Comparison of ENCODE assay signal across 16 cellular contexts in genomic region chrX:147848543-147849448, GRCh38.
DNase-seq lines count a peak whose midpoint lies in the region; ATAC-seq and TF ChIP-seq lines count a peak whose summit lies in the region.
"Had no signal": no experiment of that assay in that cellular context is flagged by ENCODE, and none has a peak within 500 bp of the region (broad histone marks: within the 10 kb centered on the region; RNA-seq: fewer than 3 reads in every experiment).

No MANE protein-coding gene starts in this region.

- H2AFZ ChIP-seq in PC-9, result peak overlapping the region; percentile 20; the same call in 1 of the 2 replicates

- no peaks in the 10 kb centered on the region for H3K36me3 Mint-ChIP-seq in activated naive CD8-positive, alpha-beta T cell treated with anti-CD3 and anti-CD28 coated beads, Interleukin-2, amount 50 U/mL, for 24 hours (ENCODE audit: low read depth)
- H3K36me3 Mint-ChIP-seq in activated naive CD8-positive, alpha-beta T cell treated with anti-CD3 and anti-CD28 coated beads for 36 hours, result no peaks in the 10 kb centered on the region
- H3K36me3 Mint-ChIP-seq in activated CD4-positive, alpha-beta memory T cell treated with anti-CD3 and anti-CD28 coated beads for 36 hours, result no peaks in the 10 kb centered on the region

- no peak overlapping the region for H2BK5ac ChIP-seq in mesendoderm (ENCODE audit: low read length)

- H4K5ac ChIP-seq in mesendoderm (ENCODE audit: low read length), result no peak overlapping the region

- no peak overlapping the region for H3K56ac ChIP-seq in mesendoderm (ENCODE audit: low read length)

- no peak for DNase-seq in activated naive CD8-positive, alpha-beta T cell treated with anti-CD3 and anti-CD28 coated beads, Interleukin-2, amount 50 U/mL, for 24 hours
- no peak for DNase-seq in activated naive CD8-positive, alpha-beta T cell treated with anti-CD3 and anti-CD28 coated beads for 36 hours
- DNase-seq in PC-9, result no peak
- peak; percentile 4 for DNase-seq in mesendoderm
- no peak for DNase-seq in NCI-H82 treated with DMSO at 0.1 percent for 48 hours (lab: John Stamatoyannopoulos, UW; ENCODE audit: unreplicated experiment)
- no peak for DNase-seq in GOT3 (lab: John Stamatoyannopoulos, UW)
- DNase-seq in activated CD4-positive, alpha-beta memory T cell treated with anti-CD3 and anti-CD28 coated beads for 36 hours, result no peak
- no peak for DNase-seq in NCI-H510A treated with DMSO at 0.1 percent for 48 hours (lab: John Stamatoyannopoulos, UW)
- DNase-seq: 8988T, HFFc6, NCI-H1436 treated with DMSO at 0.1 percent for 48 hours, NCI-H2081 treated with DMSO at 0.1 percent for 48 hours, NCI-H524 treated with DMSO at 0.1 percent for 48 hours had no signal

- H3K4me1 ChIP-seq in PC-9 (replicated peaks; ENCODE audit: insufficient read depth), result 0 out of 2 replicates have a peak, but pooled peaks cover 5% of the 10 kb centered on the region
- no peaks in the 10 kb centered on the region for H3K4me1 ChIP-seq in mesendoderm (ENCODE audit: control insufficient read depth, low read depth, low read length)
- H3K4me1 ChIP-seq: BLaER1 had no signal

- no peaks in the 10 kb centered on the region for H4K20me1 ChIP-seq in PC-9 (ENCODE audit: insufficient read depth)
- H4K20me1 ChIP-seq: BLaER1 had no signal

- no peaks in the 10 kb centered on the region for H3K79me1 ChIP-seq in mesendoderm (ENCODE audit: low read length)

- BruUV-seq in PC-9 (replicated peaks; lab: Mats Ljungman, UMichigan), result no TSS peak

- H3K27me3 ChIP-seq in PC-9 (ENCODE audit: insufficient read depth, low read depth) (no peaks in the 10 kb centered on the region), mesendoderm (ENCODE audit: insufficient read depth, low read length, poor library complexity) (no peaks in the 10 kb centered on the region)

- peak overlapping the region; percentile 9 for H3K27ac Mint-ChIP-seq in activated naive CD8-positive, alpha-beta T cell treated with anti-CD3 and anti-CD28 coated beads, Interleukin-2, amount 50 U/mL, for 24 hours
- H3K27ac Mint-ChIP-seq in activated naive CD8-positive, alpha-beta T cell treated with anti-CD3 and anti-CD28 coated beads for 36 hours, result no peak overlapping the region
- H3K27ac Mint-ChIP-seq in activated CD4-positive, alpha-beta memory T cell treated with anti-CD3 and anti-CD28 coated beads for 36 hours, result no peak overlapping the region
- H3K27ac Mint-ChIP-seq: HFFc6 had no signal

- H3K36me3 ChIP-seq in PC-9 (ENCODE audit: low read depth) (no peaks in the 10 kb centered on the region), mesendoderm (ENCODE audit: control insufficient read depth, insufficient read depth, low read length) (no peaks in the 10 kb centered on the region)
- H3K36me3 ChIP-seq: BLaER1 had no signal

- no peak overlapping the region for H2BK120ac ChIP-seq in mesendoderm (ENCODE audit: low read depth, low read length)

- H3K23ac ChIP-seq in mesendoderm (ENCODE audit: low read length), result no peak overlapping the region

- H3K18ac ChIP-seq in mesendoderm (ENCODE audit: low read length), result no peak overlapping the region

- no peak overlapping the region for H3K9ac ChIP-seq in mesendoderm (ENCODE audit: low read length)
- H3K9ac ChIP-seq: BLaER1 had no signal

- H3K9me3 ChIP-seq in PC-9 (ENCODE audit: insufficient read depth, low read depth), result no peaks in the 10 kb centered on the region
- H3K9me3 ChIP-seq: BLaER1 had no signal

- POLR2A ChIA-PET in PC-9 (lab: Charles Lee; ENCODE audit: unreplicated experiment), result no interaction called here
- POLR2A ChIA-PET in activated CD4-positive, alpha-beta memory T cell treated with anti-CD3 and anti-CD28 coated beads for 36 hours (lab: Charles Lee), result no interaction called here

- WGBS in mesendoderm (ENCODE audit: extremely low coverage, insufficient coverage, low lambda C conversion rate), result no CpG with 5 or more reads among the region's 2 CpGs

- no peak for TF ChIP-seq CTCF in PC-9 (conservative IDR thresholded peaks at IDR 0.05)

- H3K4me1 Mint-ChIP-seq in activated naive CD8-positive, alpha-beta T cell treated with anti-CD3 and anti-CD28 coated beads, Interleukin-2, amount 50 U/mL, for 24 hours, result no peaks in the 10 kb centered on the region
- peaks cover 4% of the 10 kb centered on the region for H3K4me1 Mint-ChIP-seq in activated naive CD8-positive, alpha-beta T cell treated with anti-CD3 and anti-CD28 coated beads for 36 hours
- H3K4me1 Mint-ChIP-seq in activated CD4-positive, alpha-beta memory T cell treated with anti-CD3 and anti-CD28 coated beads for 36 hours (ENCODE audit: low read depth), result no peaks in the 10 kb centered on the region

- H3K4me3 ChIP-seq in PC-9 (no peak overlapping the region), mesendoderm (ENCODE audit: low read length) (no peak overlapping the region)
- H3K4me3 ChIP-seq: BLaER1, SK-N-MC had no signal

- H3K4me2 ChIP-seq in PC-9 (peak overlapping the region; percentile 17), mesendoderm (ENCODE audit: low read length) (no peak overlapping the region)
- H3K4me2 ChIP-seq: BLaER1 had no signal

- H3K9me2 ChIP-seq in PC-9 (ENCODE audit: insufficient read depth), result 0 out of 2 replicates have a peak, but pooled peaks cover 5% of the 10 kb centered on the region

- no peaks in the 10 kb centered on the region for H3K9me3 Mint-ChIP-seq in activated naive CD8-positive, alpha-beta T cell treated with anti-CD3 and anti-CD28 coated beads, Interleukin-2, amount 50 U/mL, for 24 hours
- H3K9me3 Mint-ChIP-seq in activated naive CD8-positive, alpha-beta T cell treated with anti-CD3 and anti-CD28 coated beads for 36 hours, result no peaks in the 10 kb centered on the region
- H3K9me3 Mint-ChIP-seq in activated CD4-positive, alpha-beta memory T cell treated with anti-CD3 and anti-CD28 coated beads for 36 hours, result no peaks in the 10 kb centered on the region
- H3K9me3 Mint-ChIP-seq: HFFc6 had no signal

- H3K27me3 Mint-ChIP-seq in activated naive CD8-positive, alpha-beta T cell treated with anti-CD3 and anti-CD28 coated beads, Interleukin-2, amount 50 U/mL, for 24 hours, result no peaks in the 10 kb centered on the region
- no peaks in the 10 kb centered on the region for H3K27me3 Mint-ChIP-seq in activated naive CD8-positive, alpha-beta T cell treated with anti-CD3 and anti-CD28 coated beads for 36 hours
- no peaks in the 10 kb centered on the region for H3K27me3 Mint-ChIP-seq in activated CD4-positive, alpha-beta memory T cell treated with anti-CD3 and anti-CD28 coated beads for 36 hours

- H3K4me3 Mint-ChIP-seq in activated naive CD8-positive, alpha-beta T cell treated with anti-CD3 and anti-CD28 coated beads, Interleukin-2, amount 50 U/mL, for 24 hours, result no peak overlapping the region
- no peak overlapping the region for H3K4me3 Mint-ChIP-seq in activated naive CD8-positive, alpha-beta T cell treated with anti-CD3 and anti-CD28 coated beads for 36 hours
- H3K4me3 Mint-ChIP-seq in activated CD4-positive, alpha-beta memory T cell treated with anti-CD3 and anti-CD28 coated beads for 36 hours, result no peak overlapping the region
- H3K4me3 Mint-ChIP-seq: HFFc6 had no signal

- H4K8ac ChIP-seq in mesendoderm (ENCODE audit: low read depth, low read length), result no peak overlapping the region

- intact Hi-C loops in PC-9 (cut with micrococcal nuclease; ENCODE audit: unreplicated experiment), result loop anchor here (1.0 to 5.0 kb wide), 2 partner anchors 46 to 64 kb away; partner anchors contain the start of gene FMR1
- intact Hi-C loops in activated CD4-positive, alpha-beta memory T cell treated with anti-CD3 and anti-CD28 coated beads for 36 hours (cut with micrococcal nuclease), result no loop called here

- no peak overlapping the region for H2BK15ac ChIP-seq in mesendoderm (replicated peaks; ENCODE audit: low read depth)

- H2AK5ac ChIP-seq in mesendoderm (ENCODE audit: low read length), result no peak overlapping the region

- no peak overlapping the region for H3K4ac ChIP-seq in mesendoderm (ENCODE audit: low read depth, low read length)

- H3F3A ChIP-seq in PC-9 (ENCODE audit: insufficient read depth, low read depth), result no peaks in the 10 kb centered on the region

- no peak overlapping the region for H3K27ac ChIP-seq in PC-9
- no peak overlapping the region for H3K27ac ChIP-seq in mesendoderm (ENCODE audit: low read depth, low read length)
- H3K27ac ChIP-seq: BLaER1, SK-N-MC had no signal

- CTCF ChIA-PET in PC-9 (lab: Charles Lee), result interaction anchor here (0.7 kb wide), 1 partner anchor 10 kb away, joined by 3 read pairs; no protein-coding TSS in a partner anchor
- CTCF ChIA-PET in activated CD4-positive, alpha-beta memory T cell treated with anti-CD3 and anti-CD28 coated beads for 36 hours (lab: Charles Lee), result no interaction called here

- ATAC-seq in activated naive CD8-positive, alpha-beta T cell treated with anti-CD3 and anti-CD28 coated beads, Interleukin-2, amount 50 U/mL, for 24 hours, result no peak
- ATAC-seq: PC-3 had no signal

- H3K79me2 ChIP-seq in PC-9 (ENCODE audit: low read depth), result no peaks in the 10 kb centered on the region
- H3K79me2 ChIP-seq in mesendoderm (ENCODE audit: control insufficient read depth, insufficient read depth, low read length), result no peaks in the 10 kb centered on the region
